Comparison of ENCODE assay signal across 24 cellular contexts in genomic region chr18:11247381-11247970, GRCh38.
DNase-seq lines count a peak whose midpoint lies in the region; ATAC-seq, FAIRE-seq and TF ChIP-seq lines count a peak whose summit lies in the region.
"Had no signal": no experiment of that assay in that cellular context is flagged by ENCODE, and none has a peak within 500 bp of the region (broad histone marks: within the 10 kb centered on the region; RNA-seq: fewer than 3 reads in every experiment).

No MANE protein-coding gene starts in this region.

- BruUV-seq in HepG2 (replicated peaks; lab: Mats Ljungman, UMichigan): no TSS peak

- peaks cover 7% of the 10 kb centered on the region for H3K23me2 ChIP-seq in H1 (ENCODE audit: low read depth, low read length)

- no peak overlapping the region for H3K27ac ChIP-seq in HepG2 (ENCODE audit: extremely low read length, insufficient read depth, low read length)
- H3K27ac ChIP-seq in right lobe of liver: no peak overlapping the region
- H3K27ac ChIP-seq in H1 (ENCODE audit: low read depth, low read length): no peak overlapping the region
- no peak overlapping the region for H3K27ac ChIP-seq in aorta (ENCODE audit: low read depth in 1 of 2, low read length in 2 of 2)
- H3K27ac ChIP-seq: 22Rv1, C4-2B, HL-60 had no signal

- H3K9me3 ChIP-seq in HepG2 (ENCODE audit: low read length): no peaks in the 10 kb centered on the region
- no peaks in the 10 kb centered on the region for H3K9me3 ChIP-seq in right lobe of liver
- peaks cover 3 to 10% of the 10 kb centered on the region in 2 experiments; a peak in 2 of 4 replicates for H3K9me3 ChIP-seq in H1 (ENCODE audit: insufficient read depth in 2 of 2, low read depth in 1 of 2, low read length in 1 of 2)
- no peaks in the 10 kb centered on the region for H3K9me3 ChIP-seq in aorta (ENCODE audit: control insufficient read depth, low read length)

- TF ChIP-seq RAD21 in HepG2 (CRISPR knock-in tag; IDR thresholded peaks at IDR 0.05) (no peak), H1 (IDR thresholded peaks at IDR 0.05 in 1 of 2, conservative IDR thresholded peaks at IDR 0.05 in 1 of 2; ENCODE audit: low read depth in 2 of 2, low read length in 2 of 2) (no peak)

- TF ChIP-seq CTCF in HepG2 (CRISPR knock-in tag; IDR thresholded peaks at IDR 0.05): no peak
- no peak for TF ChIP-seq CTCF in right lobe of liver (IDR thresholded peaks at IDR 0.05)
- TF ChIP-seq CTCF in H1 (IDR thresholded peaks at IDR 0.05; ENCODE audit: control extremely low read depth in 1 of 3, insufficient read depth in 1 of 3, low read depth in 1 of 3, low read length in 3 of 3): no peak
- TF ChIP-seq CTCF in omental fat pad (IDR thresholded peaks at IDR 0.05): no peak

- CTCF ChIA-PET in HepG2 (lab: Yijun Ruan, JAX; ENCODE audit: low intra/inter-chr PET ratio, low total read pairs) (no interaction called here), H1 (lab: Charles Lee; ENCODE audit: partially characterized antibody) (no interaction called here)

- no peak overlapping the region for H3K4me2 ChIP-seq in HepG2 (ENCODE audit: low read depth, low read length)
- H3K4me2 ChIP-seq in H1 (ENCODE audit: insufficient read depth in 1 of 2, low read depth in 2 of 2, low read length in 2 of 2): no peak overlapping the region
- H3K4me2 ChIP-seq: GM23338 had no signal

- H2BK120ac ChIP-seq in H1 (replicated peaks; ENCODE audit: low read depth, low read length): no peak overlapping the region

- intact Hi-C loops in HepG2 (cut with micrococcal nuclease; ENCODE audit: unreplicated experiment): no loop called here
- intact Hi-C loops in right lobe of liver (cut with DNase I): no loop called here
- intact Hi-C loops in aorta (cut with DNase I): no loop called here

- H3K23ac ChIP-seq in H1 (ENCODE audit: insufficient read length): no peak overlapping the region

- DNase-seq in HepG2 (ENCODE audit: low spot score): no peak
- DNase-seq in right lobe of liver: no peak
- no peak for DNase-seq in H1 (ENCODE audit: low read depth in 1 of 2, low spot score in 2 of 2)
- DNase-seq in omental fat pad (ENCODE audit: low spot score): no peak
- no peak for DNase-seq in aorta
- DNase-seq in ureter (ENCODE audit: low spot score): no peak
- DNase-seq in activated CD4-positive, alpha-beta T cell treated with anti-CD3 and anti-CD28 coated beads for 48 hours: no peak
- DNase-seq: Calu3, DMS79 treated with DMSO at 0.1 percent for 48 hours, HCEC 1CT, Kasumi-1, NCI-H1092 treated with DMSO at 0.1 percent for 48 hours, NCI-H1436 treated with DMSO at 0.1 percent for 48 hours, NCI-H2029, NCI-H446, NCI-H526 treated with DMSO at 0.1 percent for 48 hours, Right ventricle myocardium superior, RPMI8226 had no signal

- no peak overlapping the region; the same call in 1 of the 2 replicates for H4K8ac ChIP-seq in H1 (ENCODE audit: extremely low read depth, insufficient read depth, low read length)

- H2BK20ac ChIP-seq in H1 (ENCODE audit: low read length): 0 out of 2 replicates have a peak overlapping the region, but pooled peaks have one; percentile 51

- H4K20me1 ChIP-seq in HepG2 (ENCODE audit: insufficient read depth, low read length): no peaks in the 10 kb centered on the region
- H4K20me1 ChIP-seq in H1 (replicated peaks in 1 of 2; ENCODE audit: control insufficient read depth in 1 of 2, insufficient read depth in 2 of 2, low read length in 2 of 2): peaks cover 0 to 6% of the 10 kb centered on the region in 2 experiments

- no peaks in the 10 kb centered on the region; the same call in 1 of the 2 replicates for H3K79me1 ChIP-seq in H1 (ENCODE audit: low read depth, low read length)

- in situ Hi-C loops in HepG2 (cut with HindIII; ENCODE audit: extremely low pct_ligation_motif_present, low pct_unique_long_range_greater_than_20kb): no loop called here

- no peaks in the 10 kb centered on the region for H3K79me2 ChIP-seq in HepG2 (ENCODE audit: insufficient read depth, low read length)
- H3K79me2 ChIP-seq in H1 (ENCODE audit: control insufficient read depth in 1 of 2, insufficient read depth in 2 of 2, low read length in 2 of 2): no peaks in the 10 kb centered on the region

- H2AFZ ChIP-seq in HepG2 (ENCODE audit: low read length): no peak overlapping the region
- no peak overlapping the region for H2AFZ ChIP-seq in H1 (ENCODE audit: low read length)
- H2AFZ ChIP-seq: GM23338 had no signal

- no peak overlapping the region for H3K18ac ChIP-seq in H1 (ENCODE audit: extremely low read depth, low read length)

- H3K9ac ChIP-seq in HepG2 (ENCODE audit: insufficient read depth, low read depth, low read length) (no peak overlapping the region), H1 (replicated peaks in 1 of 4; ENCODE audit: extremely low read depth in 1 of 4, low read depth in 3 of 4, low read length in 3 of 4) (no peak overlapping the region; a peak in 2 of 7 replicates)

- H2AK5ac ChIP-seq in H1 (ENCODE audit: low read depth, low read length): no peak overlapping the region; the same call in 1 of the 2 replicates

- H3K4me1 ChIP-seq in HepG2 (ENCODE audit: insufficient read depth, low read length) (no peaks in the 10 kb centered on the region), right lobe of liver (peaks cover 0 to 9% (median 0%) of the 10 kb centered on the region in 4 donors), H1 (replicated peaks in 1 of 4; ENCODE audit: control insufficient read depth in 3 of 4, insufficient read depth in 4 of 4, low read length in 3 of 4) (no peaks in the 10 kb centered on the region), aorta (ENCODE audit: control insufficient read depth in 1 of 2, insufficient read depth in 2 of 2, low read length in 2 of 2) (no peaks in the 10 kb centered on the region)

- H3K56ac ChIP-seq in H1 (replicated peaks; ENCODE audit: insufficient read length, low read depth, low read length): peak overlapping the region; percentile 97

- peak overlapping the region; percentile 25 for H4K91ac ChIP-seq in H1 (replicated peaks; ENCODE audit: insufficient read length, low read length)

- H3K4me3 ChIP-seq in HepG2 (replicated peaks in 1 of 3; ENCODE audit: insufficient read depth in 1 of 3, low read depth in 2 of 3, low read length in 3 of 3) (no peak overlapping the region), right lobe of liver (no peak overlapping the region), H1 (ENCODE audit: extremely low read depth in 1 of 4, insufficient read depth in 2 of 4, low read depth in 3 of 4, low read length in 4 of 4) (no peak overlapping the region), aorta (ENCODE audit: low read length in 2 of 2) (no peak overlapping the region)
- H3K4me3 ChIP-seq: GM23338, K562 had no signal

- POLR2A ChIA-PET in HepG2 (lab: Yijun Ruan, JAX) (no interaction called here), H1 (lab: Charles Lee; ENCODE audit: partially characterized antibody) (no interaction called here)

- H3K27me3 ChIP-seq in HepG2 (ENCODE audit: control insufficient read depth in 1 of 2, insufficient read depth in 2 of 2, low read length in 2 of 2): no peaks in the 10 kb centered on the region
- no peaks in the 10 kb centered on the region for H3K27me3 ChIP-seq in right lobe of liver
- no peaks in the 10 kb centered on the region for H3K27me3 ChIP-seq in H1 (replicated peaks in 1 of 4; ENCODE audit: control insufficient read depth in 3 of 4, extremely low read depth in 1 of 4, insufficient read depth in 3 of 4, low read length in 3 of 4)
- H3K27me3 ChIP-seq in aorta (ENCODE audit: control insufficient read depth in 1 of 2, insufficient read depth in 2 of 2, low read length in 1 of 2): peaks cover 0 to 2% of the 10 kb centered on the region in 2 donors

- H4K5ac ChIP-seq in H1 (ENCODE audit: insufficient read length, low read depth, low read length): no peak overlapping the region

- no peak overlapping the region for H2BK5ac ChIP-seq in H1 (ENCODE audit: low read depth, low read length)

- H3K36me3 ChIP-seq in HepG2 (replicated peaks in 1 of 2; ENCODE audit: control insufficient read depth in 1 of 2, insufficient read depth in 2 of 2, low read length in 2 of 2): no peaks in the 10 kb centered on the region
- H3K36me3 ChIP-seq in right lobe of liver: no peaks in the 10 kb centered on the region
- H3K36me3 ChIP-seq in H1 (ENCODE audit: control insufficient read depth in 2 of 4, insufficient read depth in 4 of 4, low read length in 3 of 4): no peaks in the 10 kb centered on the region; a peak in 2 of 8 replicates
- no peaks in the 10 kb centered on the region for H3K36me3 ChIP-seq in aorta (ENCODE audit: control insufficient read depth in 1 of 2, insufficient read depth in 2 of 2, low read length in 1 of 2)

- no peak overlapping the region for H3K14ac ChIP-seq in H1 (ENCODE audit: insufficient read length)

- no peak for FAIRE-seq in HepG2 (lab: Jason Lieb, UNC)
- FAIRE-seq in H1 (lab: Jason Lieb, UNC): peak; percentile 7
- FAIRE-seq: K562 had no signal

- no peak for TF ChIP-seq EP300 in HepG2 (IDR thresholded peaks at IDR 0.05; ENCODE audit: low read depth in 2 of 2, low read length in 2 of 2)
- no peak for TF ChIP-seq EP300 in HepG2 (CRISPR knock-in tag; IDR thresholded peaks at IDR 0.05; ENCODE audit: borderline replicate concordance)
- no peak for TF ChIP-seq EP300 in H1 (IDR thresholded peaks at IDR 0.05; ENCODE audit: borderline replicate concordance in 1 of 2, low read depth in 2 of 2, low read length in 2 of 2)

- no peak overlapping the region for H2BK12ac ChIP-seq in H1 (ENCODE audit: low read depth, low read length)

- no peak overlapping the region for H2BK15ac ChIP-seq in H1 (ENCODE audit: low read length)

- no peak for ATAC-seq in HepG2
- ATAC-seq in right lobe of liver: no peak
- ATAC-seq in omental fat pad (ENCODE audit: low FRiP score): peak; percentile 26
- peak; percentile 17 for ATAC-seq in aorta (ENCODE audit: low FRiP score)
- no peak for ATAC-seq in HG03571 (IDR thresholded peaks at IDR 0.05; ENCODE audit: unreplicated experiment)
- ATAC-seq: GM23338, K562 had no signal

- no peak overlapping the region for H3K4ac ChIP-seq in H1 (replicated peaks; ENCODE audit: insufficient read length, low read depth, low read length)

- TF ChIP-seq POLR2A in HepG2 (IDR thresholded peaks at IDR 0.05; ENCODE audit: insufficient read depth in 1 of 2, low read depth in 2 of 2, low read length in 2 of 2): no peak
- TF ChIP-seq POLR2A in right lobe of liver (IDR thresholded peaks at IDR 0.05): no peak
- no peak for TF ChIP-seq POLR2A in H1 (IDR thresholded peaks at IDR 0.05; ENCODE audit: control extremely low read depth in 1 of 2, low read depth in 2 of 2, low read length in 2 of 2)

TF ChIP-seq in HepG2, 621 proteins besides CTCF, POLR2A, EP300 and RAD21 (continues in another document):
- TF ChIP-seq JUNB (CRISPR knock-in tag; IDR thresholded peaks at IDR 0.05; ENCODE audit: borderline replicate concordance): 0 out of 2 replicates have a peak, but pooled peaks have one; percentile 12
- no peak for TF ChIP-seq ZSCAN30 (CRISPR knock-in tag; IDR thresholded peaks at IDR 0.05)
- 0 out of 2 replicates have a peak, but pooled peaks have one; percentile 10 for TF ChIP-seq NBN (conservative IDR thresholded peaks at IDR 0.05)

TF ChIP-seq in H1, 55 proteins besides CTCF, POLR2A, EP300 and RAD21 (continues in another document):
- TF ChIP-seq SIN3A (conservative IDR thresholded peaks at IDR 0.05 in 1 of 2, IDR thresholded peaks at IDR 0.05 in 1 of 2; ENCODE audit: low read depth in 1 of 2, low read length in 2 of 2): no peak

Comparison
In these comparisons a context has a peak if more than half of its experiments do, and no peak if none do; other contexts are left out.
1. ATAC-seq: peak in omental fat pad (single experiment) and aorta (single experiment); none in HepG2 (single experiment), right lobe of liver (0 of 4) and HG03571 (single experiment).